Comparison of ENCODE assay signal across 8 cellular contexts in genomic region chr16:29805232-29806095, GRCh38. TPM values are rescaled to one million over a fixed set of nuclear protein-coding genes. Genes with fewer than 3 reads are reported as not detected.
DNase-seq lines count a peak whose midpoint lies in the region; ATAC-seq and TF ChIP-seq lines count a peak whose summit lies in the region.

No MANE protein-coding gene starts in this region.

- peaks cover 36% of the 10 kb centered on the region in 2 donors for H3K4me1 Mint-ChIP-seq in natural killer cell treated with Interleukin-12 subunit alpha and Interleukin-12 subunit beta and Interleukin-15 and Interleukin-18, amount 100 ng/mL, for 72 hours (ENCODE audit: low read depth in 2 of 2)

- DNase-seq in ELF-1 (ENCODE audit: low read depth, low spot score) (peak; percentile 99), H4 (ENCODE audit: low spot score) (peak; percentile 96), LoVo (ENCODE audit: low spot score) (peak; percentile 96), fibroblast of pulmonary artery (ENCODE audit: low read depth) (peak; percentile 97)
- peak; percentile 99 for DNase-seq in activated effector memory CD4-positive, alpha-beta T cell treated with anti-CD3 and anti-CD28 coated beads, Interleukin-2, amount 50 U/mL, for 16 hours
- DNase-seq in natural killer cell treated with Interleukin-12 subunit alpha and Interleukin-12 subunit beta and Interleukin-15 and Interleukin-18, amount 100 ng/mL, for 72 hours (ENCODE audit: low spot score), result peak; percentile 99
- peak; percentile 96 to 98 (median 97) for DNase-seq in stimulated activated naive CD4-positive, alpha-beta T cell (lab: John Stamatoyannopoulos, UW)

- ATAC-seq in natural killer cell treated with Interleukin-12 subunit alpha and Interleukin-12 subunit beta and Interleukin-15 and Interleukin-18, amount 100 ng/mL, for 72 hours, result peak; percentile 82 to 86

- peaks cover 12% of the 10 kb centered on the region for H3K36me3 Mint-ChIP-seq in natural killer cell treated with Interleukin-12 subunit alpha and Interleukin-12 subunit beta and Interleukin-15 and Interleukin-18, amount 100 ng/mL, for 72 hours

- no peak for TF ChIP-seq CTCF in fibroblast of pulmonary artery (IDR thresholded peaks at IDR 0.05; ENCODE audit: low read length, missing control alignments)

- peak; percentile 80 for TF ChIP-seq POLR2A in Raji (IDR thresholded peaks at IDR 0.05; ENCODE audit: insufficient read depth, low read depth, low read length)

- H3K4me3 Mint-ChIP-seq in natural killer cell treated with Interleukin-12 subunit alpha and Interleukin-12 subunit beta and Interleukin-15 and Interleukin-18, amount 100 ng/mL, for 72 hours, result peak overlapping the region; percentile 99

- H3K27ac Mint-ChIP-seq in natural killer cell treated with Interleukin-12 subunit alpha and Interleukin-12 subunit beta and Interleukin-15 and Interleukin-18, amount 100 ng/mL, for 72 hours, result peak overlapping the region; percentile 98 to 99

- peak overlapping the region; percentile 91 for H3K4me3 ChIP-seq in fibroblast of pulmonary artery (replicated peaks; ENCODE audit: low read depth, low read length)

- no peaks in the 10 kb centered on the region for H3K9me3 Mint-ChIP-seq in natural killer cell treated with Interleukin-12 subunit alpha and Interleukin-12 subunit beta and Interleukin-15 and Interleukin-18, amount 100 ng/mL, for 72 hours

- no peaks in the 10 kb centered on the region for H3K27me3 Mint-ChIP-seq in natural killer cell treated with Interleukin-12 subunit alpha and Interleukin-12 subunit beta and Interleukin-15 and Interleukin-18, amount 100 ng/mL, for 72 hours

RNA-seq across cellular contexts. Expression of gene MAZ, which starts 0.9 kb away (rescaled TPM):
- 84.6 and 135 TPM in 2 replicates for total RNA-seq in H4 (2014; rRNA removed; shearing (Covaris generic))
- total RNA-seq in natural killer cell treated with Interleukin-12 subunit alpha and Interleukin-12 subunit beta and Interleukin-15 and Interleukin-18, amount 100 ng/mL, for 72 hours, result 100 to 1,000 TPM; 241 to 424 TPM

RNA-seq across cellular contexts. Expression of gene PRRT2, which starts 6.5 kb away (rescaled TPM):
- 0.14 and 1.0 TPM in 2 replicates for total RNA-seq in H4 (2014; rRNA removed; shearing (Covaris generic))
- 1 to 10 TPM in 1 of 2 donors, under 1 TPM in 1; 0.98 to 2.8 TPM for total RNA-seq in natural killer cell treated with Interleukin-12 subunit alpha and Interleukin-12 subunit beta and Interleukin-15 and Interleukin-18, amount 100 ng/mL, for 72 hours

RNA-seq across cellular contexts. Expression of gene PAGR1, which starts 10.5 kb away (rescaled TPM):
- 43.4 and 46.3 TPM in 2 replicates for total RNA-seq in H4 (2014; rRNA removed; shearing (Covaris generic))
- total RNA-seq in natural killer cell treated with Interleukin-12 subunit alpha and Interleukin-12 subunit beta and Interleukin-15 and Interleukin-18, amount 100 ng/mL, for 72 hours, result 10 to 100 TPM; 20.5 to 36.1 TPM

RNA-seq across cellular contexts. Expression of gene MVP, which starts 14.8 kb away (rescaled TPM):
- 83.0 and 87.2 TPM in 2 replicates for total RNA-seq in H4 (2014; rRNA removed; shearing (Covaris generic))
- 100 to 1,000 TPM in 1 of 2 donors, 10 to 100 TPM in 1; 86.1 to 180 TPM for total RNA-seq in natural killer cell treated with Interleukin-12 subunit alpha and Interleukin-12 subunit beta and Interleukin-15 and Interleukin-18, amount 100 ng/mL, for 72 hours

RNA-seq across cellular contexts. Expression of gene KIF22, which starts 14.9 kb away (rescaled TPM):
- total RNA-seq in H4 (2014; rRNA removed; shearing (Covaris generic)), result 60.9 and 72.7 TPM in 2 replicates
- total RNA-seq in natural killer cell treated with Interleukin-12 subunit alpha and Interleukin-12 subunit beta and Interleukin-15 and Interleukin-18, amount 100 ng/mL, for 72 hours, result 100 to 1,000 TPM in 1 of 2 donors, 10 to 100 TPM in 1; 63.4 to 174 TPM

Comparison
In these comparisons a context has a peak if more than half of its experiments do, and no peak if none do; other contexts are left out.
1. Peak in every context shown above with its lines: DNase-seq, ATAC-seq and H3K4me3 ChIP-seq.